In genomic region chr5:31401691-31402090, GRCh38 we compare ENCODE assay signal across 3 cellular contexts.
"Had no signal": no experiment of that assay in that cellular context is flagged by ENCODE, and none has a peak within 500 bp of the region (broad histone marks: within the 10 kb centered on the region; RNA-seq: fewer than 3 reads in every experiment).

No MANE protein-coding gene starts in this region.

- ATAC-seq: GM12878 had no signal

- H3K4me3 ChIP-seq: GM12878 had no signal

- DNase-seq: GDM1, GF-D8 had no signal
